8 cellular contexts compared by ENCODE assay signal in the genomic region with DNA sequence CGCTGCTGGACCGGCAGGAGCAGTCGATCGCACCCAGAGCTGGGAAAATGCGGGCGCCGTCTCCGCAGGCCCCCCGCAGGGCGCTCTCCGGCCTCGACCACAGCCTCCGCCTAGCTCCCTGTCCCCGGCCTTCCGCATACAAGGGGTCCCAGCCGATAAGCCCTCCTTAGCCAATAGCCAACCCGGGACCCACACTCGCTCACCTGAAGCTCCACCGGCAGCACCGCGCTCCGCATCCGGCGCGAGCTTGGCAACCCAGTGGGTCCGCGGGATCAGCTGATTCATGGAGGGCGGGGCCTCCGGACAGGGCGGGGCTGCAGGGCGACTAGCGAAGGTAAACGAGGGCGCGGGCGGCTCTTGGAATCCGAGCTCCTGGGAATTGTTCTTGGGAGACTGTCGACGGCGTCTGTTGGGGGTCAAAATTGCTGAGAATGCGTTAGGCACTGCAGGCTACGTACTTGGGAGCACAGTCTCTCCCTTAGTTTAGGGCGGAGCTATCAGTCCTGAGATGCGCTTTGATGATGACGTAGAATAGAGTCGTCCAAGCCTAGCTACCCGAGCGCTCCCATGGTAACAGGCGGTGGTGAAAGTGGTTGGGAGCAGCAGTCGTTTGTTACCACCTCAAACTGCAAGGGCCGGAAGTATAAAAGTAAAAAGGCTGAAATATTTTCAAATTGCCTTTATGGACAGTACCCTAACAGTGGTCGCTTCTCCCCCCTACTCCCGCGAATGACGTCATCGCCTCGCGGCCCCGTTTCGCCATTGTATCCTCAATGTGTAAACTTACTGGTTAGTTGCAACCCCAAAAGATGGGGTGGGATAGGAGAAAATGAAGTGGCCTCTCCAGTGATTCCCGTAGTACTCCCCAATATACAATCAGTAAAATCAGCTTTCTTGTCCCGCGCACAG. TPM values are rescaled to one million over a fixed set of nuclear protein-coding genes. Genes with fewer than 3 reads are reported as not detected.
DNase-seq lines count a peak whose midpoint lies in the region; ATAC-seq and TF ChIP-seq lines count a peak whose summit lies in the region.

A gene (minus strand): TSS at position 260 of the 909 bp plus-strand sequence. CDS start 12,048 bp downstream, outside the sequence.

- H3K36me3 Mint-ChIP-seq in WTC11 (no peaks in the 10 kb centered on the region), immature natural killer cell (peaks cover 0 to 4% (median 0%) of the 10 kb centered on the region in 3 donors)

- H3K4me3 Mint-ChIP-seq in WTC11 (peak within 1 kb of the TSS; percentile 91), immature natural killer cell (peak within 1 kb of the TSS; percentile 93 to 100 (median 96))

- peak; percentile 96 for DNase-seq in AG04449 (ENCODE audit: low read depth, low spot score)
- peak; percentile 100 for DNase-seq in NCI-H2227 treated with DMSO at 0.1 percent for 48 hours (lab: John Stamatoyannopoulos, UW)
- peak; percentile 99 for DNase-seq in WTC11 (ENCODE audit: low spot score)
- peak; percentile 79 to 98 (median 93) for DNase-seq in caudate nucleus (lab: John Stamatoyannopoulos, UW)
- peak; percentile 94 to 95 (median 95) for DNase-seq in immature natural killer cell
- peak; percentile 95 for DNase-seq in smooth muscle cell of the brain vasculature (ENCODE audit: low read depth, low spot score)

- peak within 1 kb of the TSS; percentile 78 for H3K27ac ChIP-seq in caudate nucleus (ENCODE audit: low read depth, low read length)

- ATAC-seq in GM18907 (IDR thresholded peaks at IDR 0.05; ENCODE audit: unreplicated experiment) (peak; percentile 94), HG03159 (IDR thresholded peaks at IDR 0.05; ENCODE audit: unreplicated experiment) (peak; percentile 94), WTC11 (peak; percentile 95)

- peak within 1 kb of the TSS; percentile 98 for H3K27ac Mint-ChIP-seq in WTC11
- peak within 1 kb of the TSS; percentile 87 to 100 (median 96) for H3K27ac Mint-ChIP-seq in immature natural killer cell

- H3K4me1 Mint-ChIP-seq in WTC11, result peaks cover 31% of the 10 kb centered on the region
- H3K4me1 Mint-ChIP-seq in immature natural killer cell, result peaks cover 22 to 34% of the 10 kb centered on the region in 2 donors

- no peaks in the 10 kb centered on the region for H3K27me3 Mint-ChIP-seq in WTC11 (ENCODE audit: low read depth)
- H3K27me3 Mint-ChIP-seq in immature natural killer cell (ENCODE audit: low read depth in 3 of 3), result peaks cover 7 to 17% (median 16%) of the 10 kb centered on the region in 3 donors

- POLR2A ChIA-PET in AG04449 (lab: Yijun Ruan, JAX) (interaction anchor here (0.7 to 1.4 kb wide), 9 partner anchors 9 to 215 kb away, joined by 3 to 8 read pairs (median 3); a partner anchor contains a TSS), WTC11 (lab: Charles Lee) (interaction anchor here (0.6 to 1.4 kb wide), 11 partner anchors 10 to 1644 kb away, joined by 3 to 6 read pairs (median 3); no protein-coding TSS in a partner anchor)

- CTCF ChIA-PET in AG04449 (lab: Yijun Ruan, JAX), result interaction anchor here (0.7 to 2.5 kb wide), 9 partner anchors 10 to 398 kb away, joined by 3 to 11 read pairs (median 4); no protein-coding TSS in a partner anchor
- CTCF ChIA-PET in WTC11 (lab: Charles Lee), result interaction anchor here (0.6 to 1.5 kb wide), 11 partner anchors 9 to 484 kb away, joined by 3 to 5 read pairs (median 3); a partner anchor contains a TSS

- H3K9me3 Mint-ChIP-seq in WTC11, result no peaks in the 10 kb centered on the region
- no peaks in the 10 kb centered on the region for H3K9me3 Mint-ChIP-seq in immature natural killer cell

- TF ChIP-seq CTCF in AG04449 (IDR thresholded peaks at IDR 0.05; ENCODE audit: insufficient read depth, low read length, missing control alignments) (no peak), WTC11 (IDR thresholded peaks at IDR 0.05) (no peak)

- H3K4me3 ChIP-seq in AG04449 (ENCODE audit: low read depth, low read length), result peak within 1 kb of the TSS; percentile 88

TF ChIP-seq in WTC11, 78 proteins besides CTCF, POLR2A, EP300 and RAD21 (continues in another document):
- no peak; the same call in 1 of the 2 replicates for TF ChIP-seq ZNF219 (CRISPR knock-in tag; IDR thresholded peaks at IDR 0.05; ENCODE audit: borderline replicate concordance)
- TF ChIP-seq, protein P1, sequence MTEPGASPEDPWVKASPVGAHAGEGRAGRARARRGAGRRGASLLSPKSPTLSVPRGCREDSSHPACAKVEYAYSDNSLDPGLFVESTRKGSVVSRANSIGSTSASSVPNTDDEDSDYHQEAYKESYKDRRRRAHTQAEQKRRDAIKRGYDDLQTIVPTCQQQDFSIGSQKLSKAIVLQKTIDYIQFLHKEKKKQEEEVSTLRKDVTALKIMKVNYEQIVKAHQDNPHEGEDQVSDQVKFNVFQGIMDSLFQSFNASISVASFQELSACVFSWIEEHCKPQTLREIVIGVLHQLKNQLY (CRISPR knock-in tag; IDR thresholded peaks at IDR 0.05), result no peak
- TF ChIP-seq, protein P2, sequence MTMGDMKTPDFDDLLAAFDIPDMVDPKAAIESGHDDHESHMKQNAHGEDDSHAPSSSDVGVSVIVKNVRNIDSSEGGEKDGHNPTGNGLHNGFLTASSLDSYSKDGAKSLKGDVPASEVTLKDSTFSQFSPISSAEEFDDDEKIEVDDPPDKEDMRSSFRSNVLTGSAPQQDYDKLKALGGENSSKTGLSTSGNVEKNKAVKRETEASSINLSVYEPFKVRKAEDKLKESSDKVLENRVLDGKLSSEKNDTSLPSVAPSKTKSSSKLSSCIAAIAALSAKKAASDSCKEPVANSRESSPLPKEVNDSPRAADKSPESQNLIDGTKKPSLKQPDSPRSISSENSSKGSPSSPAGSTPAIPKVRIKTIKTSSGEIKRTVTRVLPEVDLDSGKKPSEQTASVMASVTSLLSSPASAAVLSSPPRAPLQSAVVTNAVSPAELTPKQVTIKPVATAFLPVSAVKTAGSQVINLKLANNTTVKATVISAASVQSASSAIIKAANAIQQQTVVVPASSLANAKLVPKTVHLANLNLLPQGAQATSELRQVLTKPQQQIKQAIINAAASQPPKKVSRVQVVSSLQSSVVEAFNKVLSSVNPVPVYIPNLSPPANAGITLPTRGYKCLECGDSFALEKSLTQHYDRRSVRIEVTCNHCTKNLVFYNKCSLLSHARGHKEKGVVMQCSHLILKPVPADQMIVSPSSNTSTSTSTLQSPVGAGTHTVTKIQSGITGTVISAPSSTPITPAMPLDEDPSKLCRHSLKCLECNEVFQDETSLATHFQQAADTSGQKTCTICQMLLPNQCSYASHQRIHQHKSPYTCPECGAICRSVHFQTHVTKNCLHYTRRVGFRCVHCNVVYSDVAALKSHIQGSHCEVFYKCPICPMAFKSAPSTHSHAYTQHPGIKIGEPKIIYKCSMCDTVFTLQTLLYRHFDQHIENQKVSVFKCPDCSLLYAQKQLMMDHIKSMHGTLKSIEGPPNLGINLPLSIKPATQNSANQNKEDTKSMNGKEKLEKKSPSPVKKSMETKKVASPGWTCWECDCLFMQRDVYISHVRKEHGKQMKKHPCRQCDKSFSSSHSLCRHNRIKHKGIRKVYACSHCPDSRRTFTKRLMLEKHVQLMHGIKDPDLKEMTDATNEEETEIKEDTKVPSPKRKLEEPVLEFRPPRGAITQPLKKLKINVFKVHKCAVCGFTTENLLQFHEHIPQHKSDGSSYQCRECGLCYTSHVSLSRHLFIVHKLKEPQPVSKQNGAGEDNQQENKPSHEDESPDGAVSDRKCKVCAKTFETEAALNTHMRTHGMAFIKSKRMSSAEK (CRISPR knock-in tag; IDR thresholded peaks at IDR 0.05; ENCODE audit: borderline replicate concordance), result no peak
- TF ChIP-seq, protein P3, sequence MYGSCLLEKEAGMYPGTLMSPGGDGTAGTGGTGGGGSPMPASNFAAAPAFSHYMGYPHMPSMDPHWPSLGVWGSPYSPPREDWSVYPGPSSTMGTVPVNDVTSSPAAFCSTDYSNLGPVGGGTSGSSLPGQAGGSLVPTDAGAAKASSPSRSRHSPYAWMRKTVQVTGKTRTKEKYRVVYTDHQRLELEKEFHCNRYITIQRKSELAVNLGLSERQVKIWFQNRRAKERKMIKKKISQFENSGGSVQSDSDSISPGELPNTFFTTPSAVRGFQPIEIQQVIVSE (CRISPR knock-in tag; IDR thresholded peaks at IDR 0.05; ENCODE audit: borderline replicate concordance), result no peak
- TF ChIP-seq, protein P4, sequence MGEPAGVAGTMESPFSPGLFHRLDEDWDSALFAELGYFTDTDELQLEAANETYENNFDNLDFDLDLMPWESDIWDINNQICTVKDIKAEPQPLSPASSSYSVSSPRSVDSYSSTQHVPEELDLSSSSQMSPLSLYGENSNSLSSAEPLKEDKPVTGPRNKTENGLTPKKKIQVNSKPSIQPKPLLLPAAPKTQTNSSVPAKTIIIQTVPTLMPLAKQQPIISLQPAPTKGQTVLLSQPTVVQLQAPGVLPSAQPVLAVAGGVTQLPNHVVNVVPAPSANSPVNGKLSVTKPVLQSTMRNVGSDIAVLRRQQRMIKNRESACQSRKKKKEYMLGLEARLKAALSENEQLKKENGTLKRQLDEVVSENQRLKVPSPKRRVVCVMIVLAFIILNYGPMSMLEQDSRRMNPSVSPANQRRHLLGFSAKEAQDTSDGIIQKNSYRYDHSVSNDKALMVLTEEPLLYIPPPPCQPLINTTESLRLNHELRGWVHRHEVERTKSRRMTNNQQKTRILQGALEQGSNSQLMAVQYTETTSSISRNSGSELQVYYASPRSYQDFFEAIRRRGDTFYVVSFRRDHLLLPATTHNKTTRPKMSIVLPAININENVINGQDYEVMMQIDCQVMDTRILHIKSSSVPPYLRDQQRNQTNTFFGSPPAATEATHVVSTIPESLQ (CRISPR knock-in tag; IDR thresholded peaks at IDR 0.05), result no peak
- TF ChIP-seq, protein P5, sequence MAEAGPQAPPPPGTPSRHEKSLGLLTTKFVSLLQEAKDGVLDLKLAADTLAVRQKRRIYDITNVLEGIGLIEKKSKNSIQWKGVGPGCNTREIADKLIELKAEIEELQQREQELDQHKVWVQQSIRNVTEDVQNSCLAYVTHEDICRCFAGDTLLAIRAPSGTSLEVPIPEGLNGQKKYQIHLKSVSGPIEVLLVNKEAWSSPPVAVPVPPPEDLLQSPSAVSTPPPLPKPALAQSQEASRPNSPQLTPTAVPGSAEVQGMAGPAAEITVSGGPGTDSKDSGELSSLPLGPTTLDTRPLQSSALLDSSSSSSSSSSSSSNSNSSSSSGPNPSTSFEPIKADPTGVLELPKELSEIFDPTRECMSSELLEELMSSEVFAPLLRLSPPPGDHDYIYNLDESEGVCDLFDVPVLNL (CRISPR knock-in tag; IDR thresholded peaks at IDR 0.05; ENCODE audit: borderline replicate concordance, low read depth), result no peak
- TF ChIP-seq JUN (CRISPR knock-in tag; IDR thresholded peaks at IDR 0.05), result no peak
- peak; percentile 77; the same call in 1 of the 2 replicates for TF ChIP-seq ZBTB21 (CRISPR knock-in tag; IDR thresholded peaks at IDR 0.05; ENCODE audit: borderline replicate concordance)

RNA-seq across cellular contexts. Expression of the gene that starts here (rescaled TPM):
- 28.1 to 33.3 TPM (median 30.5 TPM) in 3 replicates for total RNA-seq in WTC11 (2021)
- 1 to 10 TPM; 5.4 to 7.3 (median 6.5) TPM for polyA plus RNA-seq in immature natural killer cell

Comparison
In these comparisons a context has a peak if more than half of its experiments do, and no peak if none do; other contexts are left out.
1. Peak in every context shown above with its lines: DNase-seq, ATAC-seq, H3K4me3 ChIP-seq and H3K27ac ChIP-seq.